Comparison of ENCODE assay signal across 34 cellular contexts in genomic region chr5:19122923-19123322, GRCh38.
"Had no signal": no experiment of that assay in that cellular context is flagged by ENCODE, and none has a peak within 500 bp of the region (broad histone marks: within the 10 kb centered on the region; RNA-seq: fewer than 3 reads in every experiment).

No MANE protein-coding gene starts in this region.

- H3K4me1 Mint-ChIP-seq: activated CD4-positive, alpha-beta T cell treated with anti-CD3 and anti-CD28 coated beads for 36 hours; activated CD4-positive, alpha-beta T cell treated with anti-CD3 and anti-CD28 coated beads, Interleukin-2, amount 10 ng/mL, durations not matched to agents 24 days and 14 days; activated CD8-positive, alpha-beta memory T cell treated with anti-CD3 and anti-CD28 coated beads, Interleukin-2, amount 10 ng/mL, durations not matched to agents 7 days and 5 days; activated naive CD4-positive, alpha-beta T cell treated with anti-CD3 and anti-CD28 coated beads, Interleukin-2, amount 50 U/mL, for 24 hours; activated naive CD8-positive, alpha-beta T cell treated with anti-CD3 and anti-CD28 coated beads for 36 hours; activated naive CD8-positive, alpha-beta T cell treated with anti-CD3 and anti-CD28 coated beads, Interleukin-2, amount 50 U/mL, for 24 hours; endodermal cell; T-helper 17 cell had no signal

- ATAC-seq: activated CD4-positive, alpha-beta T cell treated with anti-CD3 and anti-CD28 coated beads for 36 hours; activated CD8-positive, alpha-beta memory T cell treated with anti-CD3 and anti-CD28 coated beads, Interleukin-2, amount 10 ng/mL, durations not matched to agents 7 days and 5 days; activated CD8-positive, alpha-beta T cell treated with anti-CD3 and anti-CD28 coated beads, Interleukin-2, amount 10 ng/mL, durations not matched to agents 7 days and 5 days; activated naive CD8-positive, alpha-beta T cell treated with anti-CD3 and anti-CD28 coated beads, Interleukin-2, amount 50 U/mL, for 24 hours; body of pancreas; esophagus mucosa; gastrocnemius medialis; T-helper 17 cell had no signal

- H3K27me3 ChIP-seq: adrenal gland, body of pancreas, cardiac muscle cell, colonic mucosa, dorsolateral prefrontal cortex, gastrocnemius medialis had no signal

- H3K9me3 ChIP-seq: adrenal gland, body of pancreas, colonic mucosa, gastrocnemius medialis had no signal

- H3K4me1 ChIP-seq: adrenal gland, body of pancreas, colonic mucosa, gastrocnemius medialis had no signal

- H3K36me3 ChIP-seq: adrenal gland, cardiac muscle cell, colonic mucosa, gastrocnemius medialis had no signal

- H3K4me3 Mint-ChIP-seq: activated CD4-positive, alpha-beta memory T cell treated with anti-CD3 and anti-CD28 coated beads for 36 hours; activated CD4-positive, alpha-beta T cell treated with anti-CD3 and anti-CD28 coated beads for 36 hours; activated CD4-positive, alpha-beta T cell treated with anti-CD3 and anti-CD28 coated beads, Interleukin-2, amount 10 ng/mL, durations not matched to agents 24 days and 14 days; activated CD8-positive, alpha-beta memory T cell treated with anti-CD3 and anti-CD28 coated beads, Interleukin-2, amount 10 ng/mL, durations not matched to agents 7 days and 5 days; activated CD8-positive, alpha-beta T cell treated with anti-CD3 and anti-CD28 coated beads, Interleukin-2, amount 10 ng/mL, durations not matched to agents 7 days and 5 days; activated naive CD4-positive, alpha-beta T cell treated with anti-CD3 and anti-CD28 coated beads for 36 hours; activated naive CD4-positive, alpha-beta T cell treated with anti-CD3 and anti-CD28 coated beads, Interleukin-2, amount 50 U/mL, for 24 hours; activated naive CD8-positive, alpha-beta T cell treated with anti-CD3 and anti-CD28 coated beads for 36 hours; activated naive CD8-positive, alpha-beta T cell treated with anti-CD3 and anti-CD28 coated beads, Interleukin-2, amount 50 U/mL, for 24 hours; activated T-helper 1 cell treated with anti-CD3 and anti-CD28 coated beads, Interleukin-12 subunit alpha, Interleukin-12 subunit beta, Interleukin-2, Interleukin-4 antibody, amounts not matched to agents 30 ng/mL and 10 ng/mL and 1 ng/mL, durations not matched to agents 14 hours and 24 hours and 36 hours; endodermal cell; T-helper 17 cell had no signal

- H3K27ac Mint-ChIP-seq: activated CD4-positive, alpha-beta memory T cell treated with anti-CD3 and anti-CD28 coated beads for 36 hours; activated CD4-positive, alpha-beta T cell treated with anti-CD3 and anti-CD28 coated beads for 36 hours; activated CD4-positive, alpha-beta T cell treated with anti-CD3 and anti-CD28 coated beads, Interleukin-2, amount 10 ng/mL, durations not matched to agents 24 days and 14 days; activated CD8-positive, alpha-beta memory T cell treated with anti-CD3 and anti-CD28 coated beads, Interleukin-2, amount 10 ng/mL, durations not matched to agents 7 days and 5 days; activated CD8-positive, alpha-beta T cell treated with anti-CD3 and anti-CD28 coated beads, Interleukin-2, amount 10 ng/mL, durations not matched to agents 7 days and 5 days; activated naive CD4-positive, alpha-beta T cell treated with anti-CD3 and anti-CD28 coated beads for 36 hours; activated naive CD4-positive, alpha-beta T cell treated with anti-CD3 and anti-CD28 coated beads, Interleukin-2, amount 50 U/mL, for 24 hours; activated naive CD8-positive, alpha-beta T cell treated with anti-CD3 and anti-CD28 coated beads for 36 hours; activated naive CD8-positive, alpha-beta T cell treated with anti-CD3 and anti-CD28 coated beads, Interleukin-2, amount 50 U/mL, for 24 hours; activated T-helper 1 cell treated with anti-CD3 and anti-CD28 coated beads, Interleukin-12 subunit alpha, Interleukin-12 subunit beta, Interleukin-2, Interleukin-4 antibody, amounts not matched to agents 30 ng/mL and 10 ng/mL and 1 ng/mL, durations not matched to agents 14 hours and 24 hours and 36 hours; activated T-helper 2 cell treated with anti-CD3 and anti-CD28 coated beads, Interferon-gamma antibody, Interleukin-2, Interleukin-4, amounts not matched to agents 10 μg/mL and 5 μg/mL and 100 μg/mL, durations not matched to agents 14 hours and 24 hours and 36 hours; endodermal cell; T-helper 17 cell had no signal

- H3K4me3 ChIP-seq: adrenal gland, body of pancreas, cardiac muscle cell, colonic mucosa, dorsolateral prefrontal cortex, gastrocnemius medialis had no signal

- H3K9me3 Mint-ChIP-seq: activated CD4-positive, alpha-beta T cell treated with anti-CD3 and anti-CD28 coated beads, Interleukin-2, amount 10 ng/mL, durations not matched to agents 24 days and 14 days; activated naive CD4-positive, alpha-beta T cell treated with anti-CD3 and anti-CD28 coated beads, Interleukin-2, amount 50 U/mL, for 24 hours; endodermal cell had no signal

- DNase-seq: activated CD4-positive, alpha-beta memory T cell treated with anti-CD3 and anti-CD28 coated beads for 36 hours; activated CD4-positive, alpha-beta T cell treated with anti-CD3 and anti-CD28 coated beads for 36 hours; activated CD4-positive, alpha-beta T cell treated with anti-CD3 and anti-CD28 coated beads, Interleukin-2, amount 10 ng/mL, durations not matched to agents 24 days and 14 days; activated CD4-positive, CD25-positive, alpha-beta regulatory T cell; activated CD4-positive, CD25-positive, alpha-beta regulatory T cell treated with anti-CD3 and anti-CD28 coated beads, Interleukin-2, amount 50 U/mL, for 72 hours; activated CD8-positive, alpha-beta memory T cell treated with anti-CD3 and anti-CD28 coated beads, Interleukin-2, amount 10 ng/mL, durations not matched to agents 7 days and 5 days; activated CD8-positive, alpha-beta memory T cell treated with anti-CD3 and anti-CD28 coated beads, Interleukin-2, amount 50 U/mL, for 4 hours; activated CD8-positive, alpha-beta T cell treated with anti-CD3 and anti-CD28 coated beads, Interleukin-2, amount 10 ng/mL, durations not matched to agents 7 days and 5 days; activated effector memory CD4-positive, alpha-beta T cell treated with anti-CD3 and anti-CD28 coated beads, Interleukin-2, amount 50 U/mL, for 16 hours; activated naive CD4-positive, alpha-beta T cell treated with anti-CD3 and anti-CD28 coated beads for 36 hours; activated naive CD8-positive, alpha-beta T cell treated with anti-CD3 and anti-CD28 coated beads for 36 hours; activated naive CD8-positive, alpha-beta T cell treated with anti-CD3 and anti-CD28 coated beads, Interleukin-2, amount 50 U/mL, for 24 hours; activated T-cell treated with anti-CD3 and anti-CD28 coated beads, Interleukin-2, amount 50 U/mL, for 1 hour; activated T-cell treated with anti-CD3 and anti-CD28 coated beads, Interleukin-2, amount 50 U/mL, for 48 hours; adrenal gland; amygdala; aorta; body of pancreas; central memory CD4-positive, alpha-beta T cell; cerebellar nuclear complex; colonic mucosa; dorsolateral prefrontal cortex; effector memory CD4-positive, alpha-beta T cell; endodermal cell; foreskin fibroblast; gastrocnemius medialis; glutamatergic neuron; T-helper 1 cell; T-helper 17 cell had no signal

- H3K27ac ChIP-seq: adrenal gland, body of pancreas, cardiac muscle cell, colonic mucosa, dorsolateral prefrontal cortex, gastrocnemius medialis had no signal

- H3K36me3 Mint-ChIP-seq: activated CD4-positive, alpha-beta memory T cell treated with anti-CD3 and anti-CD28 coated beads for 36 hours; activated CD8-positive, alpha-beta memory T cell treated with anti-CD3 and anti-CD28 coated beads, Interleukin-2, amount 10 ng/mL, durations not matched to agents 7 days and 5 days; activated naive CD4-positive, alpha-beta T cell treated with anti-CD3 and anti-CD28 coated beads, Interleukin-2, amount 50 U/mL, for 24 hours; activated naive CD8-positive, alpha-beta T cell treated with anti-CD3 and anti-CD28 coated beads for 36 hours had no signal
